Comparison of ENCODE assay signal across 21 cellular contexts in the genomic region with DNA sequence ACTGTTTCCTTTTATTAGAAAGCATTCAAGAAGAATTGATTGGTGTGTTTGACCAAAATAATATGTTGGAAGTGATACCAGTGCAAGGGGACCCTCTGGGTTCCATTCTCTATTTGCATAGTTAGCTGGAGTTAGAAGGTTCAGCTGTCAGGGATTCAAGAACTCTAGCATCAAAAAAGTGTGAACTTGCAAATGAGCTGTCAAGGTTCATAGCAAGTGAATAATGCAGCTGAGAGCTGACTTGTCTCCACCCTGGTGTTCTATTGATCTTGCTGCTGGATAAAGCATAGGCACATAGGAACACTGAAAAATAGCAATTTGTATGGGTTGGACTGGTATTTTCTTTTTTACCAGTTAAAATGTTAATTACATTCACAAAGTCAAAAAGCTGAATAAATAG.
A peak's percentile ranks its signal among the peaks of the same experiment; 100 is the strongest.
DNase-seq lines count a peak whose midpoint lies in the region; ATAC-seq and TF ChIP-seq lines count a peak whose summit lies in the region.
"Had no signal": no experiment of that assay in that cellular context is flagged by ENCODE, and none has a peak within 500 bp of the region (broad histone marks: within the 10 kb centered on the region; RNA-seq: fewer than 3 reads in every experiment).

No MANE protein-coding gene starts in this region.

- peaks cover 4% of the 10 kb centered on the region for H3K27me3 Mint-ChIP-seq in glutamatergic neuron (ENCODE audit: unreplicated experiment)
- no peaks in the 10 kb centered on the region for H3K27me3 Mint-ChIP-seq in Calu3 (ENCODE audit: unreplicated experiment)
- H3K27me3 Mint-ChIP-seq: activated CD8-positive, alpha-beta memory T cell treated with anti-CD3 and anti-CD28 coated beads, Interleukin-2, amount 10 ng/mL, durations not matched to agents 7 days and 5 days had no signal

- peak; percentile 47 for DNase-seq in NCI-H345 treated with DMSO at 0.1 percent for 48 hours (lab: John Stamatoyannopoulos, UW; ENCODE audit: unreplicated experiment)
- DNase-seq in glutamatergic neuron = no peak
- no peak for DNase-seq in WERI-Rb-1
- DNase-seq in Peyer's patch = no peak
- DNase-seq in stimulated activated naive CD4-positive, alpha-beta T cell treated with Interleukin-2 at 50 U/mL for 16 hours (lab: John Stamatoyannopoulos, UW) = no peak
- no peak for DNase-seq in Calu3
- DNase-seq: activated CD8-positive, alpha-beta memory T cell treated with anti-CD3 and anti-CD28 coated beads, Interleukin-2, amount 10 ng/mL, durations not matched to agents 7 days and 5 days; activated effector memory CD4-positive, alpha-beta T cell treated with anti-CD3 and anti-CD28 coated beads, Interleukin-2, amount 50 U/mL, for 16 hours; aorta; dermis blood vessel endothelial cell; lower lobe of right lung; NCI-H1694; NCI-H774; small intestine; T-helper 2 cell had no signal

- H3K9me3 Mint-ChIP-seq in glutamatergic neuron (ENCODE audit: unreplicated experiment) = peaks cover 2% of the 10 kb centered on the region
- H3K9me3 Mint-ChIP-seq in Calu3 (ENCODE audit: low read depth, unreplicated experiment) = no peaks in the 10 kb centered on the region

- H3K27ac Mint-ChIP-seq in glutamatergic neuron (ENCODE audit: unreplicated experiment) (no peak overlapping the region), Calu3 (ENCODE audit: unreplicated experiment) (no peak overlapping the region)
- H3K27ac Mint-ChIP-seq: activated CD8-positive, alpha-beta memory T cell treated with anti-CD3 and anti-CD28 coated beads, Interleukin-2, amount 10 ng/mL, durations not matched to agents 7 days and 5 days had no signal

- peaks cover 29% of the 10 kb centered on the region for H3K4me1 Mint-ChIP-seq in glutamatergic neuron (ENCODE audit: low read depth, unreplicated experiment)
- H3K4me1 Mint-ChIP-seq in Calu3 (ENCODE audit: low read depth, unreplicated experiment) = peaks cover 9% of the 10 kb centered on the region
- H3K4me1 Mint-ChIP-seq: activated CD8-positive, alpha-beta memory T cell treated with anti-CD3 and anti-CD28 coated beads, Interleukin-2, amount 10 ng/mL, durations not matched to agents 7 days and 5 days had no signal

- H3K4me1 ChIP-seq in skeletal muscle satellite cell (ENCODE audit: control insufficient read depth, insufficient read depth, low read length) (peaks cover 28% of the 10 kb centered on the region), Peyer's patch (no peaks in the 10 kb centered on the region)

- H3K27ac ChIP-seq in WERI-Rb-1 (no peak overlapping the region), Peyer's patch (peak overlapping the region in 1 of 4 donors; percentile 70)
- H3K27ac ChIP-seq: BLaER1 treated with 17β-estradiol and CSF1 and Interleukin-3, amounts not matched to agents 10 nM and 100 nM; HL-60; lower lobe of right lung; neutrophil had no signal

- peak; percentile 33 for ATAC-seq in GM19397 (IDR thresholded peaks at IDR 0.05; ENCODE audit: unreplicated experiment)
- ATAC-seq: activated CD4-positive, CD25-positive, alpha-beta regulatory T cell treated with anti-CD3 and anti-CD28 coated beads, Interleukin-2, amount 50 U/mL, for 24 hours; activated CD8-positive, alpha-beta memory T cell treated with anti-CD3 and anti-CD28 coated beads, Interleukin-2, amount 10 ng/mL, durations not matched to agents 7 days and 5 days had no signal

- BruUV-seq in Calu3 (replicated peaks; lab: Mats Ljungman, UMichigan) = no TSS peak

- CTCF ChIA-PET in Calu3 (lab: Charles Lee) = no interaction called here

- peak overlapping the region; percentile 86 for H3K4me2 ChIP-seq in skeletal muscle satellite cell (ENCODE audit: low read length)

- H3K36me3 ChIP-seq in skeletal muscle satellite cell (ENCODE audit: insufficient read depth, low read length) (no peaks in the 10 kb centered on the region), WERI-Rb-1 (no peaks in the 10 kb centered on the region), Peyer's patch (no peaks in the 10 kb centered on the region)
- H3K36me3 ChIP-seq: BLaER1 treated with 17β-estradiol and CSF1 and Interleukin-3, amounts not matched to agents 10 nM and 100 nM; lower lobe of right lung; neutrophil had no signal

- no peak for TF ChIP-seq CTCF in glutamatergic neuron (IDR thresholded peaks at IDR 0.05; ENCODE audit: partially characterized antibody, unreplicated experiment)
- TF ChIP-seq CTCF in WERI-Rb-1 (IDR thresholded peaks at IDR 0.05; ENCODE audit: low read depth, low read length) = no peak
- no peak for TF ChIP-seq CTCF in Peyer's patch (IDR thresholded peaks at IDR 0.05)
- no peak for TF ChIP-seq CTCF in Calu3 (IDR thresholded peaks at IDR 0.05; ENCODE audit: unreplicated experiment)

- H3K4me3 ChIP-seq in skeletal muscle satellite cell (ENCODE audit: low read length) (no peak overlapping the region), WERI-Rb-1 (ENCODE audit: low read depth, low read length) (no peak overlapping the region), Peyer's patch (no peak overlapping the region)
- H3K4me3 ChIP-seq: BLaER1 treated with 17β-estradiol and CSF1 and Interleukin-3, amounts not matched to agents 10 nM and 100 nM; lower lobe of right lung had no signal

- H3K27me3 ChIP-seq in skeletal muscle satellite cell (ENCODE audit: control insufficient read depth, insufficient read depth, low read length) (no peaks in the 10 kb centered on the region), WERI-Rb-1 (ENCODE audit: insufficient read depth, low read depth, severe bottlenecking) (no peaks in the 10 kb centered on the region), Peyer's patch (no peaks in the 10 kb centered on the region)
- H3K27me3 ChIP-seq: BLaER1 treated with 17β-estradiol and CSF1 and Interleukin-3, amounts not matched to agents 10 nM and 100 nM had no signal

- H3K4me3 Mint-ChIP-seq in glutamatergic neuron (ENCODE audit: unreplicated experiment) = peak overlapping the region; percentile 36
- no peak overlapping the region for H3K4me3 Mint-ChIP-seq in Calu3 (ENCODE audit: low read depth, unreplicated experiment)
- H3K4me3 Mint-ChIP-seq: activated CD8-positive, alpha-beta memory T cell treated with anti-CD3 and anti-CD28 coated beads, Interleukin-2, amount 10 ng/mL, durations not matched to agents 7 days and 5 days had no signal

- intact Hi-C loops in Calu3 (cut with micrococcal nuclease; ENCODE audit: unreplicated experiment) = no loop called here

- no peak for TF ChIP-seq POLR2A in Peyer's patch (IDR thresholded peaks at IDR 0.05)

- H3K9me3 ChIP-seq in skeletal muscle satellite cell (replicated peaks; ENCODE audit: low read length) (no peaks in the 10 kb centered on the region), WERI-Rb-1 (ENCODE audit: severe bottlenecking) (no peaks in the 10 kb centered on the region), Peyer's patch (no peaks in the 10 kb centered on the region)
- H3K9me3 ChIP-seq: lower lobe of right lung, neutrophil had no signal

- H3K9ac ChIP-seq in skeletal muscle satellite cell (ENCODE audit: low read depth, low read length) = peak overlapping the region; percentile 69
- H3K9ac ChIP-seq: BLaER1 treated with 17β-estradiol and CSF1 and Interleukin-3, amounts not matched to agents 10 nM and 100 nM had no signal

- H3K36me3 Mint-ChIP-seq in glutamatergic neuron (ENCODE audit: unreplicated experiment) (no peaks in the 10 kb centered on the region), Calu3 (ENCODE audit: insufficient read depth, unreplicated experiment) (no peaks in the 10 kb centered on the region)
- H3K36me3 Mint-ChIP-seq: activated CD8-positive, alpha-beta memory T cell treated with anti-CD3 and anti-CD28 coated beads, Interleukin-2, amount 10 ng/mL, durations not matched to agents 7 days and 5 days had no signal
